Comparison of ENCODE assay signal across 16 cellular contexts in genomic region chr6:127520061-127520460, GRCh38. TPM values are rescaled to one million over a fixed set of nuclear protein-coding genes. Genes with fewer than 3 reads are reported as not detected.
A peak's percentile ranks its signal among the peaks of the same experiment; 100 is the strongest.
DNase-seq lines count a peak whose midpoint lies in the region; ATAC-seq lines count a peak whose summit lies in the region.
"Had no signal": no experiment of that assay in that cellular context is flagged by ENCODE, and none has a peak within 500 bp of the region (broad histone marks: within the 10 kb centered on the region; RNA-seq: fewer than 3 reads in every experiment).

No MANE protein-coding gene starts in this region.

- H3K36me3 ChIP-seq in HUES6 (ENCODE audit: control insufficient read depth, insufficient read depth, low read length) (no peaks in the 10 kb centered on the region), adipocyte (ENCODE audit: control insufficient read depth, insufficient read depth, low read length, severe bottlenecking) (no peaks in the 10 kb centered on the region), aorta (ENCODE audit: control insufficient read depth in 1 of 2, insufficient read depth in 2 of 2, low read length in 1 of 2) (no peaks in the 10 kb centered on the region)
- H3K36me3 ChIP-seq: HAP-1, pancreas had no signal

- intact Hi-C loops in aorta (cut with DNase I) (no loop called here), Right ventricle myocardium superior (cut with DNase I) (no loop called here)

- 2 to 5% methylated on average over 2 of the region's 2 CpGs for WGBS in aorta, 2 donors

- ATAC-seq in aorta (ENCODE audit: low FRiP score) = no peak
- ATAC-seq in Right ventricle myocardium superior (ENCODE audit: poor library complexity) = no peak
- ATAC-seq: activated naive CD4-positive, alpha-beta T cell treated with anti-CD3 and anti-CD28 coated beads, Interleukin-2, amount 50 U/mL, for 72 hours; effector memory CD8-positive, alpha-beta T cell; pancreas; Right ventricle myocardium inferior had no signal

- H3K27me3 ChIP-seq in HUES6 (ENCODE audit: control insufficient read depth, insufficient read depth, low read length) = peaks cover 31% of the 10 kb centered on the region
- H3K27me3 ChIP-seq in adipocyte (replicated peaks; ENCODE audit: control insufficient read depth, insufficient read depth, low read length) = no peaks in the 10 kb centered on the region
- no peaks in the 10 kb centered on the region for H3K27me3 ChIP-seq in aorta (ENCODE audit: control insufficient read depth in 1 of 2, insufficient read depth in 2 of 2, low read length in 1 of 2)

- H3K4me3 ChIP-seq in HUES6 (ENCODE audit: low read depth, low read length) (peak overlapping the region; percentile 70; the same call in 1 of the 2 replicates), adipocyte (ENCODE audit: low read length) (no peak overlapping the region), aorta (ENCODE audit: low read length in 2 of 2) (no peak overlapping the region)
- H3K4me3 ChIP-seq: HAP-1, pancreas had no signal

- H3K4me1 ChIP-seq in HUES6 (ENCODE audit: control insufficient read depth, insufficient read depth, low read length) (peaks cover 5% of the 10 kb centered on the region; the same call in 1 of the 2 replicates), adipocyte (ENCODE audit: control insufficient read depth, insufficient read depth, low read length) (peaks cover 8% of the 10 kb centered on the region), aorta (ENCODE audit: control insufficient read depth in 1 of 2, insufficient read depth in 2 of 2, low read length in 2 of 2) (no peaks in the 10 kb centered on the region)

- DNase-seq in DMS53 (lab: John Stamatoyannopoulos, UW) (peak; percentile 29), DMS53 treated with DMSO at 0.1 percent for 48 hours (lab: John Stamatoyannopoulos, UW; ENCODE audit: unreplicated experiment) (no peak), adipocyte (ENCODE audit: low read depth) (peak; percentile 51), kidney glomerular epithelial cell (lab: John Stamatoyannopoulos, UW) (peak; percentile 18), NCI-H1048 (lab: John Stamatoyannopoulos, UW) (no peak), aorta (no peak), Right ventricle myocardium superior (no peak)
- DNase-seq: activated CD4-positive, CD25-positive, alpha-beta regulatory T cell treated with anti-CD3 and anti-CD28 coated beads, Interleukin-2, amount 50 U/mL, for 72 hours; effector memory CD8-positive, alpha-beta T cell; GDM1; pancreas; stimulated activated CD4-positive, alpha-beta T cell treated with anti-CD3 and anti-CD28 coated beads, Interleukin-4, amount 100 ng/mL, for 24 hours had no signal

- no peaks in the 10 kb centered on the region for H3K9me3 ChIP-seq in HUES6 (ENCODE audit: control insufficient read depth, insufficient read depth, low read depth, low read length)
- no peaks in the 10 kb centered on the region for H3K9me3 ChIP-seq in adipocyte (ENCODE audit: control insufficient read depth, low read length)
- no peaks in the 10 kb centered on the region for H3K9me3 ChIP-seq in aorta (ENCODE audit: control insufficient read depth, low read length)
- H3K9me3 ChIP-seq: HAP-1, pancreas had no signal

- H3K9ac ChIP-seq in HUES6 (ENCODE audit: low read length) (no peak overlapping the region), adipocyte (ENCODE audit: low read length) (no peak overlapping the region)

- H3K27ac ChIP-seq in HUES6 (ENCODE audit: low read depth, low read length) (no peak overlapping the region), aorta (ENCODE audit: low read depth in 1 of 2, low read length in 2 of 2) (no peak overlapping the region)
- H3K27ac ChIP-seq: pancreas had no signal

RNA-seq across cellular contexts. Expression of gene C6orf58, which starts 56.9 kb away (rescaled TPM):
- not detected for total RNA-seq in aorta
- not detected for polyA plus RNA-seq in aorta
- total RNA-seq in Right ventricle myocardium superior = not detected
- total RNA-seq: activated naive CD4-positive, alpha-beta T cell treated with anti-CD3 and anti-CD28 coated beads, Interleukin-2, amount 50 U/mL, for 72 hours; Right ventricle myocardium inferior had no signal

Comparison
In these comparisons a context has a peak if more than half of its experiments do, and no peak if none do; other contexts are left out.
1. DNase-seq: peak in DMS53 (single experiment), adipocyte (single experiment) and kidney glomerular epithelial cell (single experiment); none in DMS53 treated with DMSO at 0.1 percent for 48 hours (single experiment), NCI-H1048 (single experiment), aorta (0 of 2) and Right ventricle myocardium superior (single experiment).